In genomic region chr7:105664816-105665525, GRCh38 we compare ENCODE assay signal across 1 cellular context.
TF ChIP-seq lines count a peak whose summit lies in the region.

No MANE protein-coding gene starts in this region.

TF ChIP-seq in K562, 482 proteins besides CTCF, POLR2A, EP300 and RAD21 (continued from another document and continues in another):
- TF ChIP-seq E2F8 (IDR thresholded peaks at IDR 0.05; ENCODE audit: low read depth, partially characterized antibody) (no peak), DLX4 (CRISPR knock-in tag; IDR thresholded peaks at IDR 0.05) (no peak), FUS (optimal IDR thresholded peaks at IDR 0.05; ENCODE audit: low read depth, low read length) (no peak), MXD1 (CRISPR knock-in tag; IDR thresholded peaks at IDR 0.05; ENCODE audit: borderline replicate concordance, poor library complexity, severe bottlenecking) (no peak), SMARCE1 (IDR thresholded peaks at IDR 0.05) (peak; percentile 89), ZNF75A (CRISPR knock-in tag; IDR thresholded peaks at IDR 0.05) (no peak), TOE1 (IDR thresholded peaks at IDR 0.05; ENCODE audit: borderline replicate concordance) (no peak), TOE1 (CRISPR knock-in tag; IDR thresholded peaks at IDR 0.05; ENCODE audit: borderline replicate concordance, low read depth) (0 out of 2 replicates have a peak, but pooled peaks have one; percentile 17), ZNF133 (CRISPR knock-in tag; IDR thresholded peaks at IDR 0.05) (no peak), C11orf30 (IDR thresholded peaks at IDR 0.05; ENCODE audit: low read depth) (peak; percentile 27; the same call in 1 of the 2 replicates), STAG1 (CRISPR knock-in tag; IDR thresholded peaks at IDR 0.05; ENCODE audit: borderline replicate concordance) (no peak), HES1 (IDR thresholded peaks at IDR 0.05; ENCODE audit: low read depth) (no peak), SRSF7 (optimal IDR thresholded peaks at IDR 0.05; ENCODE audit: low read depth, low read length) (no peak), PTBP1 (IDR thresholded peaks at IDR 0.05; ENCODE audit: low read depth, low read length) (no peak), SRSF1 (IDR thresholded peaks at IDR 0.05; ENCODE audit: low read depth, low read length) (no peak), EHMT2 (IDR thresholded peaks at IDR 0.05) (no peak), HDGF (IDR thresholded peaks at IDR 0.05) (no peak), TAF7 (tag; IDR thresholded peaks at IDR 0.05) (no peak), E2F1 (CRISPR knock-in tag; IDR thresholded peaks at IDR 0.05) (no peak), NFE2L1 (tag; IDR thresholded peaks at IDR 0.05; ENCODE audit: borderline replicate concordance, low read depth) (no peak), BACH1 (tag; IDR thresholded peaks at IDR 0.05) (no peak), LCOR (CRISPR knock-in tag; IDR thresholded peaks at IDR 0.05) (peak; percentile 85; the same call in 1 of the 2 replicates), ZSCAN32 (CRISPR knock-in tag; IDR thresholded peaks at IDR 0.05) (no peak), RNF2 (IDR thresholded peaks at IDR 0.05) (0 out of 2 replicates have a peak, but pooled peaks have one; percentile 29), ZBTB8A (IDR thresholded peaks at IDR 0.05; ENCODE audit: partially characterized antibody) (no peak), ZNF280A (IDR thresholded peaks at IDR 0.05; ENCODE audit: low read depth, partially characterized antibody) (no peak), ZNF79 (CRISPR knock-in tag; IDR thresholded peaks at IDR 0.05; ENCODE audit: low read depth) (no peak), PCBP2 (IDR thresholded peaks at IDR 0.05; ENCODE audit: low read depth, low read length, poor library complexity, severe bottlenecking) (no peak), HOMEZ (CRISPR knock-in tag; IDR thresholded peaks at IDR 0.05) (no peak), FOXA3 (CRISPR knock-in tag; conservative IDR thresholded peaks at IDR 0.05 in 1 of 2, IDR thresholded peaks at IDR 0.05 in 1 of 2) (peak; percentile 27 to 61; a peak in 1 of 4 replicates), SPI1 (IDR thresholded peaks at IDR 0.05; ENCODE audit: borderline replicate concordance, low read depth, low read length) (no peak), FOXK2 (conservative IDR thresholded peaks at IDR 0.05 in 1 of 2, IDR thresholded peaks at IDR 0.05 in 1 of 2; ENCODE audit: low read depth in 2 of 2) (peak; percentile 54; a peak in 3 of 4 replicates), ZBTB9 (CRISPR knock-in tag; IDR thresholded peaks at IDR 0.05) (no peak), TSC22D4 (tag; IDR thresholded peaks at IDR 0.05) (no peak), ZNF232 (CRISPR knock-in tag; IDR thresholded peaks at IDR 0.05) (0 out of 2 replicates have a peak, but pooled peaks have one; percentile 9), DNMT1 (IDR thresholded peaks at IDR 0.05) (no peak), MYBL2 (IDR thresholded peaks at IDR 0.05; ENCODE audit: low read depth) (no peak), MYBL2 (CRISPR knock-in tag; IDR thresholded peaks at IDR 0.05; ENCODE audit: borderline replicate concordance) (no peak), NR3C1 (CRISPR knock-in tag; IDR thresholded peaks at IDR 0.05) (no peak), NRF1 (conservative IDR thresholded peaks at IDR 0.05 in 1 of 2, IDR thresholded peaks at IDR 0.05 in 1 of 2) (0 out of 4 replicates have a peak, but pooled peaks of 1 of the 2 experiments have one; percentile 13), ZNF707 (CRISPR knock-in tag; conservative IDR thresholded peaks at IDR 0.05) (no peak), CREB3 (tag; conservative IDR thresholded peaks at IDR 0.05; ENCODE audit: low read depth) (no peak), ZNF23 (CRISPR knock-in tag; IDR thresholded peaks at IDR 0.05) (no peak), NR2F6 (CRISPR knock-in tag; IDR thresholded peaks at IDR 0.05) (no peak), ZNF655 (CRISPR knock-in tag; IDR thresholded peaks at IDR 0.05) (no peak), PHF8 (IDR thresholded peaks at IDR 0.05; ENCODE audit: borderline replicate concordance, low read length) (no peak), ZNF311 (CRISPR knock-in tag; IDR thresholded peaks at IDR 0.05) (no peak), SETDB1 (IDR thresholded peaks at IDR 0.05; ENCODE audit: low read length) (no peak), L3MBTL2 (IDR thresholded peaks at IDR 0.05) (0 out of 2 replicates have a peak, but pooled peaks have one; percentile 30), PREB (CRISPR knock-in tag; IDR thresholded peaks at IDR 0.05) (no peak), CCAR2 (IDR thresholded peaks at IDR 0.05; ENCODE audit: low read depth, low read length) (no peak), SMARCA4 (IDR thresholded peaks at IDR 0.05) (peak; percentile 87), POLR3A (IDR thresholded peaks at IDR 0.05; ENCODE audit: borderline replicate concordance, extremely low read depth, insufficient read depth, insufficient read length) (no peak), XRCC3 (IDR thresholded peaks at IDR 0.05) (no peak), ZBTB34 (CRISPR knock-in tag; IDR thresholded peaks at IDR 0.05) (no peak), NCOA1 (IDR thresholded peaks at IDR 0.05; ENCODE audit: low read depth) (no peak), THRAP3 (IDR thresholded peaks at IDR 0.05; ENCODE audit: borderline replicate concordance) (no peak), PHB (CRISPR knock-in tag; IDR thresholded peaks at IDR 0.05) (no peak), ZNF778 (CRISPR knock-in tag; IDR thresholded peaks at IDR 0.05) (no peak), HMG20B (CRISPR knock-in tag; IDR thresholded peaks at IDR 0.05) (no peak), DACH1 (IDR thresholded peaks at IDR 0.05; ENCODE audit: partially characterized antibody) (peak; percentile 67)
